9 cellular contexts compared by ENCODE assay signal in the genomic region with DNA sequence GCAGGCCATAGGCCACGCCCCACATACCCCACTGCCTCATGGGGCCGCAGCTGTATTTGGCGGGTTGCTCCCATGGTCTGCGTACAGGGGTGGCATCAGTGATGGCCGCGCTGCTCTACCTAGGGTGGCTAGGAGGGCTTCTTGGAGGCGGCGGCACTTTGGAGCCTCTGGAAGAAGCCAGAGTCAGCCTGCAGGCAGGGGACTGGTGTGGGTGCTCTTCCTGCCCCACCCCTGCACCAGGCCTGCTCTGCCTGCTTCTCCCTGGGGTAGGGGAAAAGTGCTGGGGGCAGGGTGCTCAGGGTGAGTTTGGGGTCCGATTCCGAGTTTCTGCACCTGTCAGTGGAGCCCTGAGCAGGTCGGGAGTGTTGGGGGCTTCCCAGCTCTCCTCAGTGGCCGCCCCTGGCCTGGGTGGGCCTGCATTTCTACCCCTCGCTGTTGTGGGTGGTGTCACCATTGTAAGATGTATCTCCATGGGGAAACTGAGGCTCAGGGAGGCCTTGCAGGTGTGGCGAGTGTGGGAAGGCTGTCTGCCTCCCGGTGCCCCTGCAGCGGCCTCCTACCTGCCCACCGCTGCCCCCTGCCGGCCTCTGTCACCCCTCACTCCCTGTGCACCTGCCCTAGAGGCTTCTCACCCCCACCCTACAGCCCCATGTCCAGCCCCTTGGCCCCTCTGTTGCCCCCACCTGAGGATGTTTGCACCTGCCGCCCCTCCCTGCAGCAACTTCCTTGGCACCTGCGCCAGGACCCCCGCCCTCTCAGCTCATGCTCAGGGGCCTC. TPM values are rescaled to one million over a fixed set of nuclear protein-coding genes. Genes with fewer than 3 reads are reported as not detected.
DNase-seq lines count a peak whose midpoint lies in the region; ATAC-seq and TF ChIP-seq lines count a peak whose summit lies in the region.
"Had no signal": no experiment of that assay in that cellular context is flagged by ENCODE, and none has a peak within 500 bp of the region (broad histone marks: within the 10 kb centered on the region; RNA-seq: fewer than 3 reads in every experiment).

No MANE protein-coding gene starts in this region.

- no peak for ATAC-seq in HG03460 (IDR thresholded peaks at IDR 0.05; ENCODE audit: unreplicated experiment)
- no peak for ATAC-seq in HG02970 (IDR thresholded peaks at IDR 0.05; ENCODE audit: low FRiP score, unreplicated experiment)

- no peak overlapping the region for H3K4me2 ChIP-seq in osteoblast (ENCODE audit: insufficient read depth, low read length)

- no peaks in the 10 kb centered on the region for H3K9me3 Mint-ChIP-seq in immature natural killer cell
- H3K9me3 Mint-ChIP-seq: natural killer cell had no signal

- H3K27me3 ChIP-seq in Peyer's patch, result no peaks in the 10 kb centered on the region
- H3K27me3 ChIP-seq in ascending aorta, result no peaks in the 10 kb centered on the region
- no peaks in the 10 kb centered on the region for H3K27me3 ChIP-seq in osteoblast (ENCODE audit: insufficient read depth, low read length)

- no peak overlapping the region for H3K27ac Mint-ChIP-seq in immature natural killer cell
- H3K27ac Mint-ChIP-seq: natural killer cell had no signal

- H3K4me1 ChIP-seq in Peyer's patch, result peaks cover 0 to 24% (median 8%) of the 10 kb centered on the region in 4 donors
- peaks cover 0 to 12% of the 10 kb centered on the region in 2 donors for H3K4me1 ChIP-seq in ascending aorta
- peaks cover 20% of the 10 kb centered on the region for H3K4me1 ChIP-seq in osteoblast (ENCODE audit: insufficient read depth, low read length)

- DNase-seq in COLO668 (lab: John Stamatoyannopoulos, UW; ENCODE audit: unreplicated experiment) (peak; percentile 51), Peyer's patch (peak in 2 of 3 donors; percentile 26 to 65), ascending aorta (ENCODE audit: low spot score in 2 of 2) (peak in 1 of 2 donors; percentile 45), osteoblast (ENCODE audit: insufficient read length, low spot score, missing footprints) (peak; percentile 83), foreskin melanocyte (no peak), immature natural killer cell (no peak)
- DNase-seq: natural killer cell had no signal

- H2AFZ ChIP-seq in osteoblast (ENCODE audit: low read length), result no peak overlapping the region

- TF ChIP-seq POLR2A in Peyer's patch (IDR thresholded peaks at IDR 0.05), result no peak

- H3K27me3 Mint-ChIP-seq in immature natural killer cell (ENCODE audit: low read depth in 3 of 3), result peaks cover 9 to 15% (median 10%) of the 10 kb centered on the region in 3 donors

- no peak overlapping the region for H3K4me3 ChIP-seq in Peyer's patch
- H3K4me3 ChIP-seq in ascending aorta, result no peak overlapping the region
- no peak overlapping the region for H3K4me3 ChIP-seq in osteoblast (ENCODE audit: insufficient read depth, low read length)

- peaks cover 6 to 19% of the 10 kb centered on the region in 2 donors for H3K4me1 Mint-ChIP-seq in immature natural killer cell

- intact Hi-C loops in ascending aorta (cut with DNase I), result no loop called here

- H3K9me3 ChIP-seq in Peyer's patch (no peaks in the 10 kb centered on the region), ascending aorta (no peaks in the 10 kb centered on the region), osteoblast (ENCODE audit: low read depth, low read length) (no peaks in the 10 kb centered on the region)

- peaks cover 71% of the 10 kb centered on the region for H4K20me1 ChIP-seq in osteoblast (ENCODE audit: insufficient read depth, low read length)

- no peaks in the 10 kb centered on the region for H3K36me3 Mint-ChIP-seq in immature natural killer cell
- H3K36me3 Mint-ChIP-seq: natural killer cell had no signal

- TF ChIP-seq CTCF in Peyer's patch (IDR thresholded peaks at IDR 0.05) (peak in 3 of 6 experiments; percentile 20 to 27 (median 25)), ascending aorta (IDR thresholded peaks at IDR 0.05) (peak in 2 of 3 experiments; percentile 21 to 22), osteoblast (IDR thresholded peaks at IDR 0.05; ENCODE audit: extremely low read depth, low read depth, low read length) (no peak)

- no peak overlapping the region for H3K27ac ChIP-seq in Peyer's patch
- H3K27ac ChIP-seq in ascending aorta, result no peak overlapping the region
- no peak overlapping the region for H3K27ac ChIP-seq in osteoblast (ENCODE audit: low read depth, low read length)

- peaks cover 0 to 6% (median 0%) of the 10 kb centered on the region in 3 donors for H3K36me3 ChIP-seq in Peyer's patch
- H3K36me3 ChIP-seq in ascending aorta, result peaks cover 2 to 8% of the 10 kb centered on the region in 2 donors
- H3K36me3 ChIP-seq in osteoblast (ENCODE audit: insufficient read depth, low read length), result peaks cover 5% of the 10 kb centered on the region

- H3K79me2 ChIP-seq in osteoblast (ENCODE audit: insufficient read depth, low read length), result peaks cover 96% of the 10 kb centered on the region

- H3K4me3 Mint-ChIP-seq in immature natural killer cell, result no peak overlapping the region
- H3K4me3 Mint-ChIP-seq: natural killer cell had no signal

RNA-seq across cellular contexts. Expression of a gene that starts 5.5 kb away (rescaled TPM):
- 100 to 1,000 TPM in 1 of 4 donors, 10 to 100 TPM in 3; 42.1 to 112 (median 83.8) TPM for total RNA-seq in Peyer's patch
- total RNA-seq in ascending aorta, result 39.1 TPM
- total RNA-seq in osteoblast, result 17.1 and 21.0 TPM in 2 replicates
- not detected for polyA plus RNA-seq in immature natural killer cell

RNA-seq across cellular contexts. Expression of a gene that starts 54.1 kb away (rescaled TPM):
- total RNA-seq in Peyer's patch (1 to 10 TPM in 2 of 4 donors, not detected in 2; 1.7 to 4.1 TPM), ascending aorta (not detected), osteoblast (not detected in 2 replicates)
- polyA plus RNA-seq in immature natural killer cell, result 10 to 100 TPM in 2 of 3 donors, 1 to 10 TPM in 1; 2.3 to 49.3 (median 19.7) TPM

Comparison
In these comparisons a context has a peak if more than half of its experiments do, and no peak if none do; other contexts are left out.
1. DNase-seq: peak in COLO668 (single experiment), Peyer's patch (2 of 3) and osteoblast (single experiment); none in foreskin melanocyte (single experiment) and immature natural killer cell (0 of 3).